ENCODE assay signal across 11 cellular contexts in genomic region chr7:82410461-82410860, GRCh38. TPM values are rescaled to one million over a fixed set of nuclear protein-coding genes. Genes with fewer than 3 reads are reported as not detected.
DNase-seq lines count a peak whose midpoint lies in the region; ATAC-seq and TF ChIP-seq lines count a peak whose summit lies in the region.
"Had no signal": no experiment of that assay in that cellular context is flagged by ENCODE, and none has a peak within 500 bp of the region (broad histone marks: within the 10 kb centered on the region; RNA-seq: fewer than 3 reads in every experiment).

No MANE protein-coding gene starts in this region.

- no peak overlapping the region for H3K4me2 ChIP-seq in OCI-LY7 (ENCODE audit: low read length)

- DNase-seq in D341Med (ENCODE audit: low spot score) (peak; percentile 53), NCI-H2029 treated with DMSO at 0.1 percent for 48 hours (lab: John Stamatoyannopoulos, UW) (peak; percentile 6), cerebellum (ENCODE audit: low spot score) (peak; percentile 44), GM13976 (ENCODE audit: low spot score) (no peak), OCI-LY7 (ENCODE audit: low spot score) (no peak), mucosa of gallbladder (ENCODE audit: low spot score) (no peak)
- DNase-seq: activated naive CD4-positive, alpha-beta T cell; NCI-H526 treated with DMSO at 0.1 percent for 48 hours; SW 1271 had no signal

- H3K36me3 ChIP-seq in muscle layer of duodenum (ENCODE audit: control insufficient read depth in 1 of 2, insufficient read depth in 2 of 2, low read length in 2 of 2), result no peaks in the 10 kb centered on the region
- no peaks in the 10 kb centered on the region for H3K36me3 ChIP-seq in OCI-LY7 (ENCODE audit: insufficient read depth, low read length)

- ATAC-seq in HG03571 (IDR thresholded peaks at IDR 0.05; ENCODE audit: unreplicated experiment), result no peak

- no peaks in the 10 kb centered on the region for H3K9me3 ChIP-seq in muscle layer of duodenum (ENCODE audit: control insufficient read depth in 1 of 2, low read length in 2 of 2)
- no peaks in the 10 kb centered on the region for H3K9me3 ChIP-seq in OCI-LY7 (ENCODE audit: low read length)

- no TSS peak for BruUV-seq in OCI-LY7 (replicated peaks; lab: Mats Ljungman, UMichigan)

- H3K4me3 ChIP-seq in muscle layer of duodenum (ENCODE audit: low read depth in 1 of 2, low read length in 2 of 2) (no peak overlapping the region), OCI-LY7 (ENCODE audit: low read depth, low read length, poor library complexity, severe bottlenecking) (no peak overlapping the region)

- H3K4me1 ChIP-seq in muscle layer of duodenum (ENCODE audit: control insufficient read depth in 1 of 2, insufficient read depth in 2 of 2, low read length in 2 of 2), result peaks cover 0 to 5% of the 10 kb centered on the region in 2 donors
- no peaks in the 10 kb centered on the region for H3K4me1 ChIP-seq in OCI-LY7 (ENCODE audit: insufficient read depth, low read length, poor library complexity, severe bottlenecking)

- CTCF ChIA-PET in OCI-LY7 (lab: Charles Lee; ENCODE audit: unreplicated experiment), result no interaction called here

- no peaks in the 10 kb centered on the region for H3K27me3 ChIP-seq in muscle layer of duodenum (ENCODE audit: low read depth, low read length)

- H3K79me2 ChIP-seq in OCI-LY7 (ENCODE audit: insufficient read depth, low read depth, low read length), result no peaks in the 10 kb centered on the region

- peak overlapping the region; percentile 70 for H3K27ac ChIP-seq in muscle layer of duodenum (ENCODE audit: low read length)
- no peak overlapping the region for H3K27ac ChIP-seq in OCI-LY7 (ENCODE audit: low read depth, low read length, poor library complexity, severe bottlenecking)

- H3K9me2 ChIP-seq in OCI-LY7 (ENCODE audit: insufficient read depth, low read length), result no peaks in the 10 kb centered on the region

- no peak overlapping the region for H2AFZ ChIP-seq in OCI-LY7 (ENCODE audit: low read length)

- POLR2A ChIA-PET in OCI-LY7 (lab: Charles Lee), result no interaction called here

- in situ Hi-C loops in GM13976 (cut with MboI; ENCODE audit: low sequenced_read_pairs, unreplicated experiment), result no loop called here

- intact Hi-C loops in OCI-LY7 (cut with micrococcal nuclease; ENCODE audit: unreplicated experiment), result no loop called here

- no peak for TF ChIP-seq CTCF in GM13976 (IDR thresholded peaks at IDR 0.05; ENCODE audit: borderline replicate concordance, control extremely low read depth, extremely low read depth, insufficient read depth, missing control alignments)
- TF ChIP-seq CTCF in OCI-LY7 (conservative IDR thresholded peaks at IDR 0.05; ENCODE audit: low read length), result no peak

- no peaks in the 10 kb centered on the region for H4K20me1 ChIP-seq in OCI-LY7 (ENCODE audit: insufficient read depth, low read length)

RNA-seq across cellular contexts. Expression of gene CACNA2D1, which starts 33.1 kb away (rescaled TPM):
- 111 TPM for total RNA-seq in cerebellum
- not detected in 2 replicates for total RNA-seq in OCI-LY7 (2014; rRNA removed; shearing (Covaris generic))
- not detected in 2 replicates for total RNA-seq in OCI-LY7 (2022)
- total RNA-seq in mucosa of gallbladder, result 17.2 TPM

Comparison
In these comparisons a context has a peak if more than half of its experiments do, and no peak if none do; other contexts are left out.
1. DNase-seq: peak in D341Med (single experiment), NCI-H2029 treated with DMSO at 0.1 percent for 48 hours (single experiment) and cerebellum (single experiment); none in GM13976 (single experiment), OCI-LY7 (single experiment) and mucosa of gallbladder (single experiment).
2. RNA of gene CACNA2D1, which starts 33.1 kb away (total RNA-seq): 111 TPM in cerebellum (single experiment) and 17.2 TPM in mucosa of gallbladder (single experiment); not detected in OCI-LY7; every median in the first group is over 10 times any median in the second.